25 cellular contexts compared by ENCODE assay signal in the genomic region with DNA sequence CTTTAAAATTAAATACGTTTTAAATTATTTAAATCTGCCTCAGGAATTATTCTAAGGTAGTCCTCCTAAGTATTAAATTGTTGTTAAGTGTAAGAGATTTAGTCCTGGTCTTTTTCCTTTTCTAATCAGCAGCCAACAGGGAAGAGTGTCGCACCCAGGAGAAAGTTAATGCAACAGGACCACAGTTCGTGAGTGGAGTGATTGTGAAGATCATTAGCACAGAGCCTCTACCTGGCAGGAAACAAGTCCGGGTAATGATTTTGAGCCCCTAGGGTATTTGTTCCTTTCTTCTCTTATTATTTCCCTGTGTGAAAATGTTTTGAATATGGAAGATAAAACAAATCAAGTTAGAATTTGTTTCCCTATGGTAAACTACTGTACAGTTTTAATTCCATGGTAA.
"Had no signal": no experiment of that assay in that cellular context is flagged by ENCODE, and none has a peak within 500 bp of the region (broad histone marks: within the 10 kb centered on the region; RNA-seq: fewer than 3 reads in every experiment).

No MANE protein-coding gene starts in this region.

- H3K27me3 Mint-ChIP-seq: activated B cell treated with CpG ODN at 0.5 μM for 24 hours; activated naive CD4-positive, alpha-beta T cell treated with anti-CD3 and anti-CD28 coated beads, Interleukin-2, amount 10 ng/mL, durations not matched to agents 7 days and 5 days; memory B cell; naive B cell; progenitor cell of endocrine pancreas; T-cell had no signal

- DNase-seq: activated B cell treated with CpG ODN at 0.5 μM for 24 hours; activated CD4-positive, alpha-beta T cell treated with anti-CD3 and anti-CD28 coated beads for 4 hours; activated CD4-positive, alpha-beta T cell treated with anti-CD3 and anti-CD28 coated beads, Interleukin-2, amount 50 U/mL, for 48 hours; activated CD8-positive, alpha-beta memory T cell treated with anti-CD3 and anti-CD28 coated beads, Interleukin-2, amount 50 U/mL, for 48 hours; activated naive CD4-positive, alpha-beta T cell treated with anti-CD3 and anti-CD28 coated beads, Interleukin-2, amount 10 ng/mL, durations not matched to agents 7 days and 5 days; activated T-cell treated with anti-CD3 and anti-CD28 coated beads, Interleukin-2, amount 50 U/mL, for 4 hours; amygdala; cortex of kidney; effector CD4-positive, alpha-beta T cell; head of caudate nucleus; hypothalamus; left cardiac atrium; naive B cell; retina; sigmoid colon; stimulated activated CD4-positive, alpha-beta T cell treated with anti-CD3 and anti-CD28 coated beads, Interleukin-15, amount 100 ng/mL, for 24 hours; stimulated activated naive CD4-positive, alpha-beta T cell; T-cell; testis; trophoblast cell; uterus had no signal

- ATAC-seq: activated T-cell treated with anti-CD3 and anti-CD28 coated beads, Interleukin-2, amount 50 U/mL, for 4 hours; gastroesophageal sphincter; left cardiac atrium; T-cell had no signal

- H3K27me3 ChIP-seq: gastroesophageal sphincter, sigmoid colon, testis, uterus had no signal

- H3K9me3 ChIP-seq: gastroesophageal sphincter, sigmoid colon, testis, uterus had no signal

- H3K9me3 Mint-ChIP-seq: activated B cell treated with CpG ODN at 0.5 μM for 24 hours; activated naive CD4-positive, alpha-beta T cell treated with anti-CD3 and anti-CD28 coated beads, Interleukin-2, amount 10 ng/mL, durations not matched to agents 7 days and 5 days; activated T-cell treated with anti-CD3 and anti-CD28 coated beads, Interleukin-2, amount 50 U/mL, for 4 hours; memory B cell; naive B cell; T-cell had no signal

- H3K4me1 ChIP-seq: gastroesophageal sphincter, sigmoid colon, testis, uterus had no signal

- H3K4me1 Mint-ChIP-seq: activated B cell treated with CpG ODN at 0.5 μM for 24 hours; activated naive CD4-positive, alpha-beta T cell treated with anti-CD3 and anti-CD28 coated beads, Interleukin-2, amount 10 ng/mL, durations not matched to agents 7 days and 5 days; memory B cell; naive B cell; T-cell had no signal

- H3K36me3 ChIP-seq: uterus had no signal

- H3K4me3 ChIP-seq: gastroesophageal sphincter, sigmoid colon, smooth muscle cell, testis, uterus had no signal

- H3K27ac ChIP-seq: gastroesophageal sphincter, sigmoid colon, testis, uterus had no signal

- H3K4me2 ChIP-seq: smooth muscle cell had no signal

- H3K4me3 Mint-ChIP-seq: activated B cell treated with CpG ODN at 0.5 μM for 24 hours; activated naive CD4-positive, alpha-beta T cell treated with anti-CD3 and anti-CD28 coated beads, Interleukin-2, amount 10 ng/mL, durations not matched to agents 7 days and 5 days; activated T-cell treated with anti-CD3 and anti-CD28 coated beads, Interleukin-2, amount 50 U/mL, for 4 hours; memory B cell; naive B cell; T-cell had no signal

- H3K27ac Mint-ChIP-seq: activated B cell treated with CpG ODN at 0.5 μM for 24 hours; activated naive CD4-positive, alpha-beta T cell treated with anti-CD3 and anti-CD28 coated beads, Interleukin-2, amount 10 ng/mL, durations not matched to agents 7 days and 5 days; memory B cell; naive B cell; progenitor cell of endocrine pancreas; T-cell had no signal
